ENCODE assay signal across 2 cellular contexts in the genomic region with DNA sequence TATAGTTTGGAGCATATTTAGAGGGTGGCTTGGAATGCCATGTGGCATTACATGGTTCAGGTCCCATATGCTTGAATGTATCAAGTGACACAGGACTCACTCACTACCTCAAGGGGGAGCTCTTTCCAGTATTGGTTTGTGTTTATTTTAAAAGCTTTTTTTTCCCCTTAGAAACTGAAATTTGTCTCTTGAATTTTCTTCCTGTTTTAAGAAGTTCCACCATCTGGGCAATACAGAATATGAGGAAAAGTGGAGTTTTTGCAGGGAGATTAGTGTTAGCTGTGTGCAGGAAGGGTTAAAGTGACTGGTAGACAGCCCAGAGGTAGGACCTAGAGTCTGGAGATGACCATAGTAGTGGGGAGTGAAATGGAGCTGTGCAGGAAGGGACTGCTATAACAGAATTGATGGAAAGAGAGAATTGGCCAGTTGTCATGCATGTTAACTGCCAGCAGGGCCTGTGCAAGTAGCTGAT.
A peak's percentile ranks its signal among the peaks of the same experiment; 100 is the strongest.
TF ChIP-seq lines count a peak whose summit lies in the region.

No MANE protein-coding gene starts in this region.

TF ChIP-seq in K562, 482 proteins besides CTCF, POLR2A, EP300 and RAD21 (continued from another document):
- TF ChIP-seq, protein P1, sequence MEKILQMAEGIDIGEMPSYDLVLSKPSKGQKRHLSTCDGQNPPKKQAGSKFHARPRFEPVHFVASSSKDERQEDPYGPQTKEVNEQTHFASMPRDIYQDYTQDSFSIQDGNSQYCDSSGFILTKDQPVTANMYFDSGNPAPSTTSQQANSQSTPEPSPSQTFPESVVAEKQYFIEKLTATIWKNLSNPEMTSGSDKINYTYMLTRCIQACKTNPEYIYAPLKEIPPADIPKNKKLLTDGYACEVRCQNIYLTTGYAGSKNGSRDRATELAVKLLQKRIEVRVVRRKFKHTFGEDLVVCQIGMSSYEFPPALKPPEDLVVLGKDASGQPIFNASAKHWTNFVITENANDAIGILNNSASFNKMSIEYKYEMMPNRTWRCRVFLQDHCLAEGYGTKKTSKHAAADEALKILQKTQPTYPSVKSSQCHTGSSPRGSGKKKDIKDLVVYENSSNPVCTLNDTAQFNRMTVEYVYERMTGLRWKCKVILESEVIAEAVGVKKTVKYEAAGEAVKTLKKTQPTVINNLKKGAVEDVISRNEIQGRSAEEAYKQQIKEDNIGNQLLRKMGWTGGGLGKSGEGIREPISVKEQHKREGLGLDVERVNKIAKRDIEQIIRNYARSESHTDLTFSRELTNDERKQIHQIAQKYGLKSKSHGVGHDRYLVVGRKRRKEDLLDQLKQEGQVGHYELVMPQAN (IDR thresholded peaks at IDR 0.05; ENCODE audit: borderline replicate concordance): no peak
- TF ChIP-seq MEF2D (tag; conservative IDR thresholded peaks at IDR 0.05; ENCODE audit: low read depth) (no peak), EP400 (IDR thresholded peaks at IDR 0.05) (peak; percentile 26; the same call in 1 of the 2 replicates), CTCFL (IDR thresholded peaks at IDR 0.05; ENCODE audit: borderline replicate concordance, insufficient read depth, low read depth, low read length, poor library complexity, severe bottlenecking) (peak; percentile 37), ESRRB (CRISPR knock-in tag; IDR thresholded peaks at IDR 0.05; ENCODE audit: borderline replicate concordance) (no peak), CREM (IDR thresholded peaks at IDR 0.05; ENCODE audit: low read depth) (0 out of 2 replicates have a peak, but pooled peaks have one; percentile 33), SMC3 (conservative IDR thresholded peaks at IDR 0.05; ENCODE audit: insufficient read depth, low read depth, low read length) (0 out of 2 replicates have a peak, but pooled peaks have one; percentile 19), TEAD4 (IDR thresholded peaks at IDR 0.05; ENCODE audit: low read length) (no peak), TEAD4 (CRISPR knock-in tag; IDR thresholded peaks at IDR 0.05; ENCODE audit: borderline replicate concordance) (no peak), EGR1 (conservative IDR thresholded peaks at IDR 0.05) (no peak), BRD9 (IDR thresholded peaks at IDR 0.05; ENCODE audit: low read depth, partially characterized antibody) (no peak)
- TF ChIP-seq, protein P2, sequence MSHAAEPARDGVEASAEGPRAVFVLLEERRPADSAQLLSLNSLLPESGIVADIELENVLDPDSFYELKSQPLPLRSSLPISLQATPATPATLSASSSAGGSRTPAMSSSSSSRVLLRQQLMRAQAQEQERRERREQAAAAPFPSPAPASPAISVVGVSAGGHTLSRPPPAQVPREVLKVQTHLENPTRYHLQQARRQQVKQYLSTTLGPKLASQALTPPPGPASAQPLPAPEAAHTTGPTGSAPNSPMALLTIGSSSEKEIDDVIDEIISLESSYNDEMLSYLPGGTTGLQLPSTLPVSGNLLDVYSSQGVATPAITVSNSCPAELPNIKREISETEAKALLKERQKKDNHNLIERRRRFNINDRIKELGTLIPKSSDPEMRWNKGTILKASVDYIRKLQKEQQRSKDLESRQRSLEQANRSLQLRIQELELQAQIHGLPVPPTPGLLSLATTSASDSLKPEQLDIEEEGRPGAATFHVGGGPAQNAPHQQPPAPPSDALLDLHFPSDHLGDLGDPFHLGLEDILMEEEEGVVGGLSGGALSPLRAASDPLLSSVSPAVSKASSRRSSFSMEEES (CRISPR knock-in tag; IDR thresholded peaks at IDR 0.05): no peak

TF ChIP-seq in liver, 16 proteins besides CTCF, POLR2A, EP300 and RAD21 (continued from another document):
- no peak for TF ChIP-seq MAX (IDR thresholded peaks at IDR 0.05)
- TF ChIP-seq EGR1 (IDR thresholded peaks at IDR 0.05; ENCODE audit: low read depth in 2 of 2): no peak
- TF ChIP-seq, protein P3, sequence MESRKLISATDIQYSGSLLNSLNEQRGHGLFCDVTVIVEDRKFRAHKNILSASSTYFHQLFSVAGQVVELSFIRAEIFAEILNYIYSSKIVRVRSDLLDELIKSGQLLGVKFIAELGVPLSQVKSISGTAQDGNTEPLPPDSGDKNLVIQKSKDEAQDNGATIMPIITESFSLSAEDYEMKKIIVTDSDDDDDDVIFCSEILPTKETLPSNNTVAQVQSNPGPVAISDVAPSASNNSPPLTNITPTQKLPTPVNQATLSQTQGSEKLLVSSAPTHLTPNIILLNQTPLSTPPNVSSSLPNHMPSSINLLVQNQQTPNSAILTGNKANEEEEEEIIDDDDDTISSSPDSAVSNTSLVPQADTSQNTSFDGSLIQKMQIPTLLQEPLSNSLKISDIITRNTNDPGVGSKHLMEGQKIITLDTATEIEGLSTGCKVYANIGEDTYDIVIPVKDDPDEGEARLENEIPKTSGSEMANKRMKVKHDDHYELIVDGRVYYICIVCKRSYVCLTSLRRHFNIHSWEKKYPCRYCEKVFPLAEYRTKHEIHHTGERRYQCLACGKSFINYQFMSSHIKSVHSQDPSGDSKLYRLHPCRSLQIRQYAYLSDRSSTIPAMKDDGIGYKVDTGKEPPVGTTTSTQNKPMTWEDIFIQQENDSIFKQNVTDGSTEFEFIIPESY (IDR thresholded peaks at IDR 0.05): no peak
- TF ChIP-seq, protein P4, sequence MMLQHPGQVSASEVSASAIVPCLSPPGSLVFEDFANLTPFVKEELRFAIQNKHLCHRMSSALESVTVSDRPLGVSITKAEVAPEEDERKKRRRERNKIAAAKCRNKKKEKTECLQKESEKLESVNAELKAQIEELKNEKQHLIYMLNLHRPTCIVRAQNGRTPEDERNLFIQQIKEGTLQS (IDR thresholded peaks at IDR 0.05): no peak
TF ChIP-seq in liver: peak in this region for 0.
